In genomic region chr6:33914519-33915120, GRCh38 we compare ENCODE assay signal across 12 cellular contexts.
A peak's percentile ranks its signal among the peaks of the same experiment; 100 is the strongest.
DNase-seq lines count a peak whose midpoint lies in the region; ATAC-seq and TF ChIP-seq lines count a peak whose summit lies in the region.
"Had no signal": no experiment of that assay in that cellular context is flagged by ENCODE, and none has a peak within 500 bp of the region (broad histone marks: within the 10 kb centered on the region; RNA-seq: fewer than 3 reads in every experiment).

No MANE protein-coding gene starts in this region.

- H3K27me3 Mint-ChIP-seq in CD8-positive, alpha-beta T cell (ENCODE audit: low read depth) = no peaks in the 10 kb centered on the region

- peak overlapping the region; percentile 67 for H3K4me3 Mint-ChIP-seq in CD8-positive, alpha-beta T cell
- H3K4me3 Mint-ChIP-seq: GM23338 had no signal

- no peaks in the 10 kb centered on the region for H3K27me3 ChIP-seq in CD8-positive, alpha-beta T cell (ENCODE audit: insufficient read depth, low read length)
- H3K27me3 ChIP-seq in MG63 = no peaks in the 10 kb centered on the region

- peak; percentile 29 to 76 (median 56) for DNase-seq in CD8-positive, alpha-beta T cell
- peak; percentile 58 for DNase-seq in NOMO-1 treated with DMSO at 0.1 percent for 48 hours (lab: John Stamatoyannopoulos, UW; ENCODE audit: unreplicated experiment)
- DNase-seq in activated T-helper 1 cell treated with Interleukin-2 at 50 U/mL for 16 hours (ENCODE audit: low read depth) = peak; percentile 24
- DNase-seq in pons (ENCODE audit: low spot score) = peak; percentile 8
- DNase-seq in MG63 = no peak
- DNase-seq in NCI-H2081 treated with DMSO at 0.1 percent for 48 hours (lab: John Stamatoyannopoulos, UW) = no peak
- DNase-seq: foreskin melanocyte, NCI-H2081 had no signal

- ATAC-seq in CD8-positive, alpha-beta T cell = peak; percentile 87
- ATAC-seq in HG03159 (IDR thresholded peaks at IDR 0.05; ENCODE audit: unreplicated experiment) = no peak
- ATAC-seq in HG03520 (IDR thresholded peaks at IDR 0.05; ENCODE audit: unreplicated experiment) = no peak
- ATAC-seq: GM23338 had no signal

- H3K36me3 ChIP-seq in CD8-positive, alpha-beta T cell (ENCODE audit: insufficient read depth, low read length) = no peaks in the 10 kb centered on the region
- H3K36me3 ChIP-seq in MG63 = no peaks in the 10 kb centered on the region

- TF ChIP-seq CTCF in CD8-positive, alpha-beta T cell (IDR thresholded peaks at IDR 0.05) = no peak

- H3K27ac ChIP-seq in CD8-positive, alpha-beta T cell (ENCODE audit: low read depth, low read length) = no peak overlapping the region

- H3K36me3 Mint-ChIP-seq in CD8-positive, alpha-beta T cell = no peaks in the 10 kb centered on the region

- H3K4me1 Mint-ChIP-seq in CD8-positive, alpha-beta T cell (ENCODE audit: low read depth) = peaks cover 49% of the 10 kb centered on the region

- intact Hi-C loops in CD8-positive, alpha-beta T cell (cut with DNase I, micrococcal nuclease) = loop anchor here in 1 of 2 experiments (1.0 kb wide), 1 partner anchor 9 kb away; no protein-coding TSS in a partner anchor

- H3K4me1 ChIP-seq in CD8-positive, alpha-beta T cell (ENCODE audit: insufficient read depth, low read length) = peaks cover 38% of the 10 kb centered on the region

- POLR2A ChIA-PET in CD8-positive, alpha-beta T cell (lab: Charles Lee) = interaction anchor here (0.6 to 3.4 kb wide), 8 partner anchors 11 to 776 kb away, joined by 3 to 22 read pairs (median 3); no protein-coding TSS in a partner anchor

- H3K9me3 Mint-ChIP-seq in CD8-positive, alpha-beta T cell = no peaks in the 10 kb centered on the region

- peak overlapping the region; percentile 4 for H3K4me3 ChIP-seq in CD8-positive, alpha-beta T cell (ENCODE audit: low read depth, low read length)
- H3K4me3 ChIP-seq in MG63 = no peak overlapping the region
- H3K4me3 ChIP-seq: GM23338 had no signal

- no peaks in the 10 kb centered on the region for H3K9me3 ChIP-seq in CD8-positive, alpha-beta T cell (ENCODE audit: low read length)
- no peaks in the 10 kb centered on the region for H3K9me3 ChIP-seq in MG63

- CTCF ChIA-PET in CD8-positive, alpha-beta T cell (lab: Charles Lee) = interaction anchor here (1.3 to 2.0 kb wide), 5 partner anchors 10 to 143 kb away, joined by 3 to 11 read pairs (median 5); no protein-coding TSS in a partner anchor

- H3K27ac Mint-ChIP-seq in CD8-positive, alpha-beta T cell = peak overlapping the region; percentile 68
- H3K27ac Mint-ChIP-seq: GM23338, progenitor cell of endocrine pancreas had no signal

Comparison
In these comparisons a context has a peak if more than half of its experiments do, and no peak if none do; other contexts are left out.
1. DNase-seq: peak in CD8-positive, alpha-beta T cell (7 of 7), NOMO-1 treated with DMSO at 0.1 percent for 48 hours (single experiment), activated T-helper 1 cell treated with Interleukin-2 at 50 U/mL for 16 hours (single experiment) and pons (single experiment); none in MG63 (single experiment) and NCI-H2081 treated with DMSO at 0.1 percent for 48 hours (single experiment).